In genomic region chr1:67674260-67675011, GRCh38 we compare ENCODE assay signal across 1 cellular context.
TF ChIP-seq lines count a peak whose summit lies in the region.

No MANE protein-coding gene starts in this region.

TF ChIP-seq in GM23338, 12 proteins besides CTCF, POLR2A, EP300 and RAD21 (continued from another document):
- no peak for TF ChIP-seq ETS1 (IDR thresholded peaks at IDR 0.05)
- no peak for TF ChIP-seq JUNB (IDR thresholded peaks at IDR 0.05; ENCODE audit: unreplicated experiment)
- TF ChIP-seq ZNF331 (CRISPR knock-in tag; IDR thresholded peaks at IDR 0.05; ENCODE audit: low read depth) = no peak
- no peak for TF ChIP-seq POLR2AphosphoS5 (IDR thresholded peaks at IDR 0.05; ENCODE audit: low read depth)
